22 cellular contexts compared by ENCODE assay signal in the genomic region with DNA sequence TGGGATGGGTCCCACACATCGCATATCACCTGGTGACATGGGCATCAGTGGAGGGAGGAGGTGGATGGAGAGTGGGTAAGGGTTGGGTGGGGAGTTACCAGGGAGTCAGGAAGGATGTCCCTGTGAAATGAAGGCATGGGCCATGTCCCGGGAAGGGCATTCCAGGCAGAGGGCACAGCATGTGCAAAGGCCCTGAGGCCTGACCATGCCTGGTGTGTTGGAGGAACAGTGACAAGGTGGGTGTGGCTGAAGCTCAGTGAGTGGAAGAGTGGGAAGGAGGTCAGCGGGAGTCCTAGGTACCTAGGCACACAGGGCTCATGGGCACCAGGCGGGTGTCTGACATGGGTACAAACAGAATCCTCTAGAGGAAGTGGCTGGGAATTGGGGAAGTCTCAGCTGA.
"Had no signal": no experiment of that assay in that cellular context is flagged by ENCODE, and none has a peak within 500 bp of the region (broad histone marks: within the 10 kb centered on the region; RNA-seq: fewer than 3 reads in every experiment).

No MANE protein-coding gene starts in this region.

- H3K36me3 Mint-ChIP-seq: naive thymus-derived CD4-positive, alpha-beta T cell had no signal

- H3K27ac ChIP-seq: foreskin keratinocyte, hepatocyte, sigmoid colon, skin epidermis, stomach, thoracic aorta, transverse colon had no signal

- H3K27me3 ChIP-seq: foreskin keratinocyte, hepatocyte, sigmoid colon, transverse colon had no signal

- H3K27ac Mint-ChIP-seq: endodermal cell, nephron progenitor cell had no signal

- H3K36me3 ChIP-seq: sigmoid colon, stomach, thoracic aorta, transverse colon had no signal

- H3K9me3 Mint-ChIP-seq: naive thymus-derived CD4-positive, alpha-beta T cell had no signal

- FAIRE-seq: colon, endothelial cell of umbilical vein had no signal

- H3K4me1 Mint-ChIP-seq: endodermal cell had no signal

- H3K9me3 ChIP-seq: sigmoid colon, stomach, thoracic aorta, transverse colon had no signal

- H3K4me3 Mint-ChIP-seq: endodermal cell; naive thymus-derived CD4-positive, alpha-beta T cell; nephron progenitor cell had no signal

- H3K4me3 ChIP-seq: hepatocyte, sigmoid colon, skin epidermis, stomach, thoracic aorta, transverse colon had no signal

- DNase-seq: effector CD4-positive, alpha-beta T cell; endodermal cell; erythroblast; foreskin keratinocyte; head of caudate nucleus; left colon; left ventricle myocardium superior; mesendoderm; naive thymus-derived CD4-positive, alpha-beta T cell; nephron progenitor cell; sigmoid colon; stimulated activated CD4-positive, alpha-beta T cell treated with anti-CD3 and anti-CD28 coated beads, Interleukin-2, amount 100 ng/mL, for 24 hours; stimulated activated CD4-positive, alpha-beta T cell treated with anti-CD3 and anti-CD28 coated beads, Interleukin-4, amount 100 ng/mL, for 4 hours; stimulated activated naive CD4-positive, alpha-beta T cell; stomach; substantia nigra; transverse colon had no signal

- H3K4me1 ChIP-seq: foreskin keratinocyte had no signal

- ATAC-seq: foreskin keratinocyte; left colon; left ventricle myocardium superior; naive thymus-derived CD4-positive, alpha-beta T cell had no signal
